Comparison of ENCODE assay signal across 25 cellular contexts in genomic region chr19:43687660-43687997, GRCh38. TPM values are rescaled to one million over a fixed set of nuclear protein-coding genes. Genes with fewer than 3 reads are reported as not detected.
DNase-seq lines count a peak whose midpoint lies in the region; ATAC-seq, FAIRE-seq and TF ChIP-seq lines count a peak whose summit lies in the region.
"Had no signal": no experiment of that assay in that cellular context is flagged by ENCODE, and none has a peak within 500 bp of the region (broad histone marks: within the 10 kb centered on the region; RNA-seq: fewer than 3 reads in every experiment).

No MANE protein-coding gene starts in this region.

- H3K4ac ChIP-seq in H1 (replicated peaks; ENCODE audit: insufficient read length, low read depth, low read length) = no peak overlapping the region
- H3K4ac ChIP-seq in mesendoderm (ENCODE audit: low read depth, low read length) = no peak overlapping the region

- DNase-seq in RWPE1 (ENCODE audit: low spot score) = no peak
- DNase-seq in H1 (ENCODE audit: low read depth in 1 of 2, low spot score in 2 of 2) = no peak
- DNase-seq in mesendoderm = no peak
- DNase-seq in type B pancreatic cell (ENCODE audit: extremely low spot score, unreplicated experiment) = no peak
- DNase-seq in activated CD4-positive, alpha-beta T cell treated with anti-CD3 and anti-CD28 coated beads for 48 hours = no peak
- DNase-seq in activated CD4-positive, alpha-beta T cell treated with anti-CD3 and anti-CD28 coated beads for 36 hours = no peak
- no peak for DNase-seq in NCI-H82 treated with DMSO at 0.1 percent for 48 hours (lab: John Stamatoyannopoulos, UW; ENCODE audit: unreplicated experiment)
- DNase-seq: activated CD4-positive, alpha-beta memory T cell treated with anti-CD3 and anti-CD28 coated beads for 36 hours; activated CD8-positive, alpha-beta memory T cell treated with anti-CD3 and anti-CD28 coated beads, Interleukin-2, amount 50 U/mL, for 48 hours; CD4-positive, CD25-positive, alpha-beta regulatory T cell; cerebellar nuclear complex; DMS 273 treated with DMSO at 0.1 percent for 48 hours; NCI-H748 treated with DMSO at 0.1 percent for 48 hours; RPMI8226; stimulated activated naive B cell treated with anti-CD40 and anti-IgM and Interleukin-4, amounts not matched to agents 10 μg/mL and 1 μg/mL and 100 μg/mL, for 72 hours; thyroid gland had no signal

- H3K4me2 ChIP-seq in H1 (ENCODE audit: insufficient read depth in 1 of 2, low read depth in 2 of 2, low read length in 2 of 2) = no peak overlapping the region
- no peak overlapping the region for H3K4me2 ChIP-seq in mesendoderm (ENCODE audit: low read length)

- H3K4me3 Mint-ChIP-seq in type B pancreatic cell = peak overlapping the region; percentile 14
- no peak overlapping the region for H3K4me3 Mint-ChIP-seq in activated CD4-positive, alpha-beta T cell treated with anti-CD3 and anti-CD28 coated beads for 36 hours
- H3K4me3 Mint-ChIP-seq: activated CD4-positive, alpha-beta memory T cell treated with anti-CD3 and anti-CD28 coated beads for 36 hours; activated naive CD8-positive, alpha-beta T cell; CD4-positive, CD25-positive, alpha-beta regulatory T cell; stimulated activated naive B cell treated with anti-CD40 and anti-IgM and Interleukin-4, amounts not matched to agents 10 μg/mL and 1 μg/mL and 100 μg/mL, for 72 hours; T-helper 2 cell treated with Interferon-gamma antibody and Interleukin-4, amounts not matched to agents 5 μg/mL and 100 μg/mL, for 36 hours had no signal

- no peaks in the 10 kb centered on the region for H4K20me1 ChIP-seq in H1 (replicated peaks in 1 of 2; ENCODE audit: control insufficient read depth in 1 of 2, insufficient read depth in 2 of 2, low read length in 2 of 2)

- H4K5ac ChIP-seq in H1 (ENCODE audit: insufficient read length, low read depth, low read length) (no peak overlapping the region), mesendoderm (ENCODE audit: low read length) (no peak overlapping the region)

- no peak overlapping the region for H2AFZ ChIP-seq in H1 (ENCODE audit: low read length)

- no peak for TF ChIP-seq CTCF in RWPE1 (conservative IDR thresholded peaks at IDR 0.05; ENCODE audit: low read depth)
- TF ChIP-seq CTCF in H1 (IDR thresholded peaks at IDR 0.05; ENCODE audit: control extremely low read depth in 1 of 3, insufficient read depth in 1 of 3, low read depth in 1 of 3, low read length in 3 of 3) = no peak
- TF ChIP-seq CTCF in type B pancreatic cell (conservative IDR thresholded peaks at IDR 0.05) = no peak

- H3K27ac ChIP-seq in RWPE1 (peak overlapping the region; percentile 45; the same call in 1 of the 2 replicates), H1 (ENCODE audit: low read depth, low read length) (no peak overlapping the region), mesendoderm (ENCODE audit: low read depth, low read length) (peak overlapping the region; percentile 17)
- H3K27ac ChIP-seq: thyroid gland had no signal

- H3K27me3 Mint-ChIP-seq in type B pancreatic cell = peaks cover 4% of the 10 kb centered on the region
- no peaks in the 10 kb centered on the region for H3K27me3 Mint-ChIP-seq in activated CD4-positive, alpha-beta T cell treated with anti-CD3 and anti-CD28 coated beads for 36 hours
- H3K27me3 Mint-ChIP-seq: activated CD4-positive, alpha-beta memory T cell treated with anti-CD3 and anti-CD28 coated beads for 36 hours; activated naive CD8-positive, alpha-beta T cell; CD4-positive, CD25-positive, alpha-beta regulatory T cell had no signal

- H3K4me1 ChIP-seq in H1 (replicated peaks in 1 of 4; ENCODE audit: control insufficient read depth in 3 of 4, insufficient read depth in 4 of 4, low read length in 3 of 4) (peaks cover 0 to 2% (median 0%) of the 10 kb centered on the region in 4 experiments; a peak in 2 of 7 replicates), mesendoderm (ENCODE audit: control insufficient read depth, low read depth, low read length) (no peaks in the 10 kb centered on the region)
- H3K4me1 ChIP-seq: thyroid gland had no signal

- no peak overlapping the region for H2BK20ac ChIP-seq in H1 (ENCODE audit: low read length)

- CTCF ChIA-PET in RWPE1 (lab: Yijun Ruan, JAX) = interaction anchor here (0.6 kb wide), 2 partner anchors 74 to 335 kb away, joined by 3 to 7 read pairs; no protein-coding TSS in a partner anchor
- CTCF ChIA-PET in H1 (lab: Charles Lee; ENCODE audit: partially characterized antibody) = interaction anchor here (0.7 to 1.8 kb wide), 4 partner anchors 11 to 25 kb away, joined by 3 to 5 read pairs (median 4); no protein-coding TSS in a partner anchor
- CTCF ChIA-PET in activated CD4-positive, alpha-beta T cell treated with anti-CD3 and anti-CD28 coated beads for 36 hours (lab: Charles Lee) = interaction anchor here (1.0 to 1.2 kb wide), 2 partner anchors 13 to 122 kb away, joined by 3 read pairs; no protein-coding TSS in a partner anchor

- H3K14ac ChIP-seq in H1 (ENCODE audit: insufficient read length) = no peak overlapping the region

- intact Hi-C loops in activated CD4-positive, alpha-beta T cell treated with anti-CD3 and anti-CD28 coated beads for 36 hours (cut with DNase I, micrococcal nuclease) = no loop called here

- H3K27me3 ChIP-seq in H1 (replicated peaks in 1 of 4; ENCODE audit: control insufficient read depth in 3 of 4, extremely low read depth in 1 of 4, insufficient read depth in 3 of 4, low read length in 3 of 4) (no peaks in the 10 kb centered on the region), mesendoderm (ENCODE audit: insufficient read depth, low read length, poor library complexity) (no peaks in the 10 kb centered on the region)
- H3K27me3 ChIP-seq: thyroid gland had no signal

- H3K23ac ChIP-seq in H1 (ENCODE audit: insufficient read length) (no peak overlapping the region), mesendoderm (ENCODE audit: low read length) (no peak overlapping the region)

- POLR2A ChIA-PET in RWPE1 (lab: Yijun Ruan, JAX; ENCODE audit: low non-redundant PET) = interaction anchor here (1.0 kb wide), 1 partner anchor 19 kb away, joined by 3 read pairs; no protein-coding TSS in a partner anchor
- POLR2A ChIA-PET in H1 (lab: Charles Lee; ENCODE audit: partially characterized antibody) = interaction anchor here (0.7 kb wide), 1 partner anchor 36 kb away, joined by 3 read pairs; no protein-coding TSS in a partner anchor
- POLR2A ChIA-PET in activated CD4-positive, alpha-beta T cell treated with anti-CD3 and anti-CD28 coated beads for 36 hours (lab: Charles Lee) = no interaction called here

- peaks cover 8% of the 10 kb centered on the region for H3K4me1 Mint-ChIP-seq in type B pancreatic cell (ENCODE audit: unreplicated experiment)
- H3K4me1 Mint-ChIP-seq in activated CD4-positive, alpha-beta T cell treated with anti-CD3 and anti-CD28 coated beads for 36 hours = peaks cover 4% of the 10 kb centered on the region
- H3K4me1 Mint-ChIP-seq: CD4-positive, CD25-positive, alpha-beta regulatory T cell had no signal

- H3K79me2 ChIP-seq in H1 (ENCODE audit: control insufficient read depth in 1 of 2, insufficient read depth in 2 of 2, low read length in 2 of 2) (no peaks in the 10 kb centered on the region), mesendoderm (ENCODE audit: control insufficient read depth, insufficient read depth, low read length) (no peaks in the 10 kb centered on the region)

- no peak overlapping the region for H2BK5ac ChIP-seq in H1 (ENCODE audit: low read depth, low read length)
- no peak overlapping the region for H2BK5ac ChIP-seq in mesendoderm (ENCODE audit: low read length)

- no peak overlapping the region for H2BK12ac ChIP-seq in H1 (ENCODE audit: low read depth, low read length)

- no peak for TF ChIP-seq RAD21 in H1 (IDR thresholded peaks at IDR 0.05 in 1 of 2, conservative IDR thresholded peaks at IDR 0.05 in 1 of 2; ENCODE audit: low read depth in 2 of 2, low read length in 2 of 2)

- H3K56ac ChIP-seq in H1 (replicated peaks; ENCODE audit: insufficient read length, low read depth, low read length) (no peak overlapping the region), mesendoderm (ENCODE audit: low read length) (no peak overlapping the region)

- H3K4me3 ChIP-seq in H1 (ENCODE audit: extremely low read depth in 1 of 4, insufficient read depth in 2 of 4, low read depth in 3 of 4, low read length in 4 of 4) (no peak overlapping the region), mesendoderm (ENCODE audit: low read length) (no peak overlapping the region)
- H3K4me3 ChIP-seq: thyroid gland had no signal

- H3K79me1 ChIP-seq in H1 (ENCODE audit: low read depth, low read length) (no peaks in the 10 kb centered on the region), mesendoderm (ENCODE audit: low read length) (no peaks in the 10 kb centered on the region)

- H2BK15ac ChIP-seq in H1 (ENCODE audit: low read length) (no peak overlapping the region), mesendoderm (replicated peaks; ENCODE audit: low read depth) (no peak overlapping the region)

- H3K9me3 Mint-ChIP-seq in type B pancreatic cell = no peaks in the 10 kb centered on the region
- H3K9me3 Mint-ChIP-seq in activated CD4-positive, alpha-beta T cell treated with anti-CD3 and anti-CD28 coated beads for 36 hours (ENCODE audit: low read depth) = peaks cover 8% of the 10 kb centered on the region

- H2AK5ac ChIP-seq in H1 (ENCODE audit: low read depth, low read length) (0 out of 2 replicates have a peak overlapping the region, but pooled peaks have one; percentile 44), mesendoderm (ENCODE audit: low read length) (no peak overlapping the region)

- H4K8ac ChIP-seq in H1 (ENCODE audit: extremely low read depth, insufficient read depth, low read length) = no peak overlapping the region
- H4K8ac ChIP-seq in mesendoderm (ENCODE audit: low read depth, low read length) = no peak overlapping the region

- H4K91ac ChIP-seq in H1 (replicated peaks; ENCODE audit: insufficient read length, low read length) = no peak overlapping the region

- H2BK120ac ChIP-seq in H1 (replicated peaks; ENCODE audit: low read depth, low read length) = no peak overlapping the region
- no peak overlapping the region for H2BK120ac ChIP-seq in mesendoderm (ENCODE audit: low read depth, low read length)

- H3K23me2 ChIP-seq in H1 (ENCODE audit: low read depth, low read length) = no peaks in the 10 kb centered on the region; the same call in 1 of the 2 replicates

- H3K9ac ChIP-seq in H1 (replicated peaks in 1 of 4; ENCODE audit: extremely low read depth in 1 of 4, low read depth in 3 of 4, low read length in 3 of 4) (no peak overlapping the region), mesendoderm (ENCODE audit: low read length) (no peak overlapping the region)

- TF ChIP-seq EP300 in H1 (IDR thresholded peaks at IDR 0.05; ENCODE audit: borderline replicate concordance in 1 of 2, low read depth in 2 of 2, low read length in 2 of 2) = no peak

- no peaks in the 10 kb centered on the region for H3K9me3 ChIP-seq in H1 (ENCODE audit: insufficient read depth in 2 of 2, low read depth in 1 of 2, low read length in 1 of 2)
- H3K9me3 ChIP-seq: thyroid gland had no signal

- H3K18ac ChIP-seq in H1 (ENCODE audit: extremely low read depth, low read length) (no peak overlapping the region), mesendoderm (ENCODE audit: low read length) (no peak overlapping the region)

- no peak overlapping the region for H3K27ac Mint-ChIP-seq in type B pancreatic cell
- no peak overlapping the region for H3K27ac Mint-ChIP-seq in activated CD4-positive, alpha-beta T cell treated with anti-CD3 and anti-CD28 coated beads for 36 hours
- H3K27ac Mint-ChIP-seq: activated CD4-positive, alpha-beta memory T cell treated with anti-CD3 and anti-CD28 coated beads for 36 hours; activated naive CD8-positive, alpha-beta T cell; activated T-helper 2 cell treated with anti-CD3 and anti-CD28 coated beads, Interferon-gamma antibody, Interleukin-2, Interleukin-4, amounts not matched to agents 10 μg/mL and 5 μg/mL and 100 μg/mL, durations not matched to agents 14 hours and 24 hours and 36 hours; CD4-positive, CD25-positive, alpha-beta regulatory T cell; stimulated activated naive B cell treated with anti-CD40 and anti-IgM and Interleukin-4, amounts not matched to agents 10 μg/mL and 1 μg/mL and 100 μg/mL, for 72 hours; T-helper 2 cell treated with Interferon-gamma antibody and Interleukin-4, amounts not matched to agents 5 μg/mL and 100 μg/mL, for 36 hours had no signal

- no peak for TF ChIP-seq POLR2A in H1 (IDR thresholded peaks at IDR 0.05; ENCODE audit: control extremely low read depth in 1 of 2, low read depth in 2 of 2, low read length in 2 of 2)

- FAIRE-seq in H1 (lab: Jason Lieb, UNC) = no peak

- H3K36me3 Mint-ChIP-seq in type B pancreatic cell = no peaks in the 10 kb centered on the region
- peaks cover 3% of the 10 kb centered on the region for H3K36me3 Mint-ChIP-seq in activated CD4-positive, alpha-beta T cell treated with anti-CD3 and anti-CD28 coated beads for 36 hours (ENCODE audit: low read depth)
- H3K36me3 Mint-ChIP-seq: CD4-positive, CD25-positive, alpha-beta regulatory T cell had no signal

- no peaks in the 10 kb centered on the region for H3K36me3 ChIP-seq in H1 (ENCODE audit: control insufficient read depth in 2 of 4, insufficient read depth in 4 of 4, low read length in 3 of 4)
- H3K36me3 ChIP-seq in mesendoderm (ENCODE audit: control insufficient read depth, insufficient read depth, low read length) = no peaks in the 10 kb centered on the region
- H3K36me3 ChIP-seq: thyroid gland had no signal

- WGBS in H1 (ENCODE audit: extremely low coverage in 1 of 2, insufficient coverage in 1 of 2, insufficient read length in 1 of 2, insufficient replicate concordance in 2 of 2, low coverage in 1 of 2, low lambda C conversion rate in 2 of 2, missing lambda C conversion rate in 1 of 2), 2 experiments = 86% methylated on average over 1 of the region's 1 CpG; no CpG with 5 or more reads in 1 of the 2 experiments
- WGBS in mesendoderm (ENCODE audit: extremely low coverage, insufficient coverage, low lambda C conversion rate) = no CpG with 5 or more reads among the region's 1 CpG

- ATAC-seq in HG03521 (IDR thresholded peaks at IDR 0.05; ENCODE audit: unreplicated experiment) = no peak
- ATAC-seq in activated CD4-positive, alpha-beta T cell treated with anti-CD3 and anti-CD28 coated beads for 36 hours = no peak
- ATAC-seq: stimulated activated naive B cell treated with anti-CD40 and anti-IgM and Interleukin-4, amounts not matched to agents 10 μg/mL and 1 μg/mL and 100 μg/mL, for 72 hours had no signal

RNA-seq across cellular contexts. Expression of gene PLAUR, which starts 17.7 kb away (rescaled TPM):
- 22.9 and 23.0 TPM in 2 replicates for total RNA-seq in H1 (2021; fragmentation: NEBNext Ultra II Directional; extraction: Animal tissue kit (Norgen Biotek cat#: 25700))
- polyA plus RNA-seq in H1 (2011; rRNA removed) = 23.4 and 29.8 TPM in 2 replicates
- polyA plus RNA-seq in H1 (2011; cell fraction: cytosol; rRNA removed) = 33.3 TPM
- 32.7 TPM for polyA plus RNA-seq in H1 (2011; cell fraction: nucleus; rRNA removed)
- 22.5 to 28.7 TPM (median 26.3 TPM) in 4 replicates for polyA plus RNA-seq in H1 (2012, experiment 1 of 2)
- polyA plus RNA-seq in H1 (2012, experiment 2 of 2) = 16.1 TPM
- polyA plus RNA-seq in H1 (2013, experiment 1 of 2) = 32.2 TPM
- 35.2 TPM for polyA plus RNA-seq in H1 (2013, experiment 2 of 2)
- polyA minus RNA-seq in H1 (2011; rRNA and poly(A)+ RNA removed) = 11.9 and 15.1 TPM in 2 replicates
- 8.6 TPM for polyA minus RNA-seq in H1 (2011; cell fraction: cytosol; rRNA and poly(A)+ RNA removed)
- polyA minus RNA-seq in H1 (2011; cell fraction: nucleus; rRNA and poly(A)+ RNA removed) = 9.9 TPM
- 11.2 TPM for polyA plus RNA-seq in mesendoderm (2013, experiment 1 of 2)
- 10.8 TPM for polyA plus RNA-seq in mesendoderm (2013, experiment 2 of 2)
- total RNA-seq in type B pancreatic cell (ENCODE audit: low replicate concordance) = 18.7 and 32.1 TPM in 2 replicates
- 10 to 100 TPM; 15.6 to 17.7 TPM for total RNA-seq in activated CD4-positive, alpha-beta T cell treated with anti-CD3 and anti-CD28 coated beads for 36 hours

RNA-seq across cellular contexts. Expression of gene IRGC, which starts 28.2 kb away (rescaled TPM):
- not detected in 2 replicates for total RNA-seq in H1 (2021; fragmentation: NEBNext Ultra II Directional; extraction: Animal tissue kit (Norgen Biotek cat#: 25700))
- not detected in 2 replicates for polyA plus RNA-seq in H1 (2011; rRNA removed)
- not detected for polyA plus RNA-seq in H1 (2011; cell fraction: cytosol; rRNA removed)
- polyA plus RNA-seq in H1 (2011; cell fraction: nucleus; rRNA removed) = not detected
- polyA plus RNA-seq in H1 (2012, experiment 1 of 2) = not detected in 4 replicates
- polyA plus RNA-seq in H1 (2012, experiment 2 of 2) = not detected
- not detected for polyA plus RNA-seq in H1 (2013, experiment 1 of 2)
- polyA plus RNA-seq in H1 (2013, experiment 2 of 2) = 0.06 TPM
- polyA minus RNA-seq in H1 (2011; rRNA and poly(A)+ RNA removed) = not detected in 2 replicates
- not detected for polyA minus RNA-seq in H1 (2011; cell fraction: cytosol; rRNA and poly(A)+ RNA removed)
- not detected for polyA minus RNA-seq in H1 (2011; cell fraction: nucleus; rRNA and poly(A)+ RNA removed)
- not detected for polyA plus RNA-seq in mesendoderm (2013, experiment 1 of 2)
- not detected for polyA plus RNA-seq in mesendoderm (2013, experiment 2 of 2)
- total RNA-seq in type B pancreatic cell (ENCODE audit: low replicate concordance) = not detected in 2 replicates
- not detected for total RNA-seq in activated CD4-positive, alpha-beta T cell treated with anti-CD3 and anti-CD28 coated beads for 36 hours
- total RNA-seq: activated CD4-positive, alpha-beta memory T cell treated with anti-CD3 and anti-CD28 coated beads for 36 hours; activated T-helper 2 cell treated with anti-CD3 and anti-CD28 coated beads, Interferon-gamma antibody, Interleukin-2, Interleukin-4, amounts not matched to agents 10 μg/mL and 5 μg/mL and 100 μg/mL, durations not matched to agents 14 hours and 24 hours and 36 hours; CD4-positive, CD25-positive, alpha-beta regulatory T cell; epithelial cell of proximal tubule; fibroblast of villous mesenchyme; liver; M059J; renal cortical epithelial cell had no signal
- polyA plus RNA-seq: CD4-positive, CD25-positive, alpha-beta regulatory T cell; liver had no signal

RNA-seq across cellular contexts. Expression of gene CADM4, which starts 48.0 kb away (rescaled TPM):
- 23.1 and 25.0 TPM in 2 replicates for total RNA-seq in H1 (2021; fragmentation: NEBNext Ultra II Directional; extraction: Animal tissue kit (Norgen Biotek cat#: 25700))
- 13.5 and 20.7 TPM in 2 replicates for polyA plus RNA-seq in H1 (2011; rRNA removed)
- 13.8 TPM for polyA plus RNA-seq in H1 (2011; cell fraction: cytosol; rRNA removed)
- 16.9 TPM for polyA plus RNA-seq in H1 (2011; cell fraction: nucleus; rRNA removed)
- 20.2 to 29.4 TPM (median 26.6 TPM) in 4 replicates for polyA plus RNA-seq in H1 (2012, experiment 1 of 2)
- polyA plus RNA-seq in H1 (2012, experiment 2 of 2) = 12.6 TPM
- 33.6 TPM for polyA plus RNA-seq in H1 (2013, experiment 1 of 2)
- polyA plus RNA-seq in H1 (2013, experiment 2 of 2) = 39.6 TPM
- polyA minus RNA-seq in H1 (2011; rRNA and poly(A)+ RNA removed) = 6.4 and 8.3 TPM in 2 replicates
- polyA minus RNA-seq in H1 (2011; cell fraction: cytosol; rRNA and poly(A)+ RNA removed) = 9.4 TPM
- 3.7 TPM for polyA minus RNA-seq in H1 (2011; cell fraction: nucleus; rRNA and poly(A)+ RNA removed)
- 9.1 TPM for polyA plus RNA-seq in mesendoderm (2013, experiment 1 of 2)
- polyA plus RNA-seq in mesendoderm (2013, experiment 2 of 2) = 9.5 TPM
- total RNA-seq in type B pancreatic cell (ENCODE audit: low replicate concordance) = 28.2 and 37.9 TPM in 2 replicates
- under 1 TPM; 0.53 to 0.61 TPM for total RNA-seq in activated CD4-positive, alpha-beta T cell treated with anti-CD3 and anti-CD28 coated beads for 36 hours
- polyA plus RNA-seq: CD4-positive, CD25-positive, alpha-beta regulatory T cell had no signal

Comparison
In these comparisons a context has a peak if more than half of its experiments do, and no peak if none do; other contexts are left out.
1. RNA of gene CADM4, which starts 48.0 kb away (total RNA-seq): 28.2 to 37.9 TPM in type B pancreatic cell and 23.1 to 25.0 TPM in H1; 0.53 to 0.61 TPM in activated CD4-positive, alpha-beta T cell treated with anti-CD3 and anti-CD28 coated beads for 36 hours; every median in the first group is over 10 times any median in the second.